In the genomic region with DNA sequence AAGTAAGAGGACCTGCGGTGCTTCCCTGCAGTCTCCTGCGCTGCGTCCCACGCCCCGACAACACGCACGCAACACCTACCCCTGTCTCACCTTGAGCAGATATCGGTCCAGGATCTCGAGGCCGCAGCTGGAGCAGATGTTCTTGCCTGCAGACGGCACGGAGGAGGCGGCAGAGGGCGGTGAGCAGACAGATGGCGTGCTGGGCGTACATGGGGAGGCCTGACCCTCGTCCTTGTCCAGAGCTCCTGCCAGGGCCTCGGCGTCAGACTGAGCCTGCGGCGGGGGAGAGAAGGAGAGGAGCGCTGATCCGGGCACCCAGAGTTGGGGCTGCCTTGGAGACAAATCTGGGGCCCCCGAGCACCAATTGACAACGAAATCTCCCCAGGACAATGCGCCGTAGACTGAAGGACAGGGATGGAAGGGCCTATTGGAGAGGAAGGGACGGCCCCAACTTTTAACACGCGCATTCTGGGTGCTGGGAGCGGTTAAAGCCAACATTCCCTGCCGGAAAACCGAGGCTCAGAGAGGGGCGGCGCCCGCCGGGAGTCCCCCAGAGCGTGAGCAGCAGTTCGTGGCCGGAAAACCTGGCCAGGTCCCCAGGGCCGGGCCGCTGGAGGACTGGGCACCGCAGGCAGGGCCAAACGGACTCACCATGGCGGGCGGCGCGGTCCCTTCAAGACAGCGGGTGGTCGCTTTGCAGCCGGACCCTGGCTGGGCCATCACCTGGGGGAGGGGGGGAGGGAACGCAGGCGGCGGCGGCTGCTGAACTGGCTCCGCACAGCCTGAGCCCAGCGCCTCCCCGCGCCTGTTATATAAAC, we compare ENCODE assay signal across 1 cellular context.
TF ChIP-seq lines count a peak whose summit lies in the region.

No MANE protein-coding gene starts in this region.

TF ChIP-seq in H1, 55 proteins besides CTCF, POLR2A, EP300 and RAD21:
- peak; percentile 89 for TF ChIP-seq RNF2 (IDR thresholded peaks at IDR 0.05; ENCODE audit: borderline replicate concordance, low read depth, low read length, missing control alignments, poor library complexity, severe bottlenecking)
- TF ChIP-seq EGR1 (IDR thresholded peaks at IDR 0.05; ENCODE audit: borderline replicate concordance, low read depth, low read length) = no peak
- TF ChIP-seq TAF7 (optimal IDR thresholded peaks at IDR 0.05; ENCODE audit: borderline replicate concordance, low read depth, low read length) = no peak
- peak; percentile 88 for TF ChIP-seq EZH2 (IDR thresholded peaks at IDR 0.05; ENCODE audit: low read depth, low read length, severe bottlenecking)
- TF ChIP-seq SUZ12 (IDR thresholded peaks at IDR 0.05; ENCODE audit: low read length) = peak; percentile 87
- peak; percentile 95; the same call in 1 of the 2 replicates for TF ChIP-seq CBX8 (IDR thresholded peaks at IDR 0.05; ENCODE audit: borderline replicate concordance, low read depth, low read length)
